ENCODE assay signal across 17 cellular contexts in the genomic region with DNA sequence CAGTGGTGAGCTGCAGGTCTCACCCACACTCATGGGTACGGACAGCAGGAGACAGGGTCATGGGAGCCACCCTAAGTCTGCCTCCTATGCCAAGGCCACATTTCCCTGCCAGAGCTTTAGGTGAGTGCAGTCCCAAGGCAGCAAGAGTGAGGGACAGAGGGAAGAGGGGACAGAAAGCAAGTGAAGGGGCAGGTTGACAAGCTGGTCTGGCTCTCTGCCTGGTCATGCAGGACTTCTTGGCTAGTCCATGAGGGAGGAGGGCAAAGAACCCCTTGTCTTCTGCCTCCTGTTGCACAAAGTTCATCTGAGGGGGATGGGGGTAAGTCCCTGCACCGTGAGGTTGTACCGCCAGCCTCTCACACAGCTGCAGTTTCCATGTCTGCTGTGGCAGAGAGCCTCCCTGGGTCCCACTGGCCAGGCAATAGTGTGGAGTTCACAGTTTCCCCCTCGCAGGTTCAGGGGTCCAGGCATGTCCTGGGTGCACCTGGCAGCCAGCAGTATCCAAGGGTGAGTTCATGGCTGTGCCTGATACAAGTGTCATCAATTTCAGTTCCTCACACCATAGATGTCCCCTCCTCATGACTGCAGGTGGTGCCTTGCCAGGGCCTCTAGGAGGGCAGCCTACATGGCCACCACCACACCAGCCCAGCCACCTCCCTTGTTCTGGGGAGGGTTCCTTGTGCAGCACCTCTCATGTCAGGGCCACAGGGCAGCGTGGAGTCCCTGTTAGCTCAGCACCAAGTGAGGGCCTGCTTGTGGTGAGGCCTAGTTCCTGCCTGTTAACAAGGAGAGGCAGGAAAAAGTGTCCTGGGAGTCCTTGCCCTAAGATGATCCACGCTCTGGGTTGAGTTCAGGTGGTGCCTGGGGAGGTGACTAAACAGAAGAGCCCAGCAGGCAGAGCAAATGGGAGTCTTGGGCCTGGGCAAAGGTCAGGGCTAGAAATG.
"Had no signal": no experiment of that assay in that cellular context is flagged by ENCODE, and none has a peak within 500 bp of the region (broad histone marks: within the 10 kb centered on the region; RNA-seq: fewer than 3 reads in every experiment).

No MANE protein-coding gene starts in this region.

- H3K27ac ChIP-seq: colonic mucosa, esophagus squamous epithelium, gastroesophageal sphincter, hepatocyte, spleen had no signal

- H3K79me2 ChIP-seq: hepatocyte had no signal

- H3K36me3 Mint-ChIP-seq: natural killer cell had no signal

- H3K27ac Mint-ChIP-seq: natural killer cell had no signal

- H3K4me2 ChIP-seq: hepatocyte had no signal

- H3K4me1 ChIP-seq: colonic mucosa, esophagus squamous epithelium, gastroesophageal sphincter, spleen had no signal

- H2AFZ ChIP-seq: hepatocyte had no signal

- H3K36me3 ChIP-seq: colonic mucosa, esophagus squamous epithelium, gastroesophageal sphincter, spleen had no signal

- ATAC-seq: gastroesophageal sphincter, mucosa of descending colon, natural killer cell, sciatic nerve had no signal

- H3K9me3 ChIP-seq: colonic mucosa, esophagus squamous epithelium, mucosa of descending colon had no signal

- DNase-seq: cerebellar nuclear complex; colonic mucosa; dermis blood vessel endothelial cell; esophagus squamous epithelium; foreskin fibroblast; mammary epithelial cell; natural killer cell; spleen; stimulated activated CD4-positive, alpha-beta T cell treated with anti-CD3 and anti-CD28 coated beads, Interleukin-15, amount 100 ng/mL, for 24 hours; stimulated activated CD4-positive, alpha-beta T cell treated with anti-CD3 and anti-CD28 coated beads, Interleukin-1b, Interleukin-23, amount 100 ng/mL, for 48 hours; stimulated activated CD4-positive, alpha-beta T cell treated with anti-CD3 and anti-CD28 coated beads, Interleukin-4, amount 100 ng/mL, for 24 hours; stimulated activated naive CD4-positive, alpha-beta T cell; trophoblast cell had no signal

- H3K27me3 ChIP-seq: colonic mucosa had no signal

- H3K9me3 Mint-ChIP-seq: natural killer cell had no signal

- H3K4me3 Mint-ChIP-seq: natural killer cell had no signal

- H3K4me3 ChIP-seq: colonic mucosa, esophagus squamous epithelium, gastroesophageal sphincter, hepatocyte, mucosa of descending colon, spleen had no signal
